Comparison of ENCODE assay signal across 18 cellular contexts in the genomic region with DNA sequence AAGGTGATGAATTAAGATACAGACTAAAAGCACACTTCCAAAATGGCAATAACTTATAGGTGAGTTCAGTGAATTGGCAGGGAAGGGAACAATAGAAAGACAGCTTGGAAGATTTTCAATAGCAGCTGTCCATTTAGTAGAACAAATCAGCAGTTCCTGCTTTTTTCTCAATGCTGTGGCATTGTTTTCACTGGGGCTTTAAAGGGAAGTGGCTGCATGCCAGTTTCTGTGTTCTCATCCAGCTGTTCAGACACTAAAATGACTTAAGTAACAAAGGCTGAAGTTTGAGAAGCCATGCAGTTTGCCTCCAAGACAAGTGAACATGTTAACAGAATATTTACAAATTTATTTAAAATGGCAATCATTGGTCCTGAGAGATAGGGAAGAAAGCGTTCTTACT.
A peak's percentile ranks its signal among the peaks of the same experiment; 100 is the strongest.
DNase-seq lines count a peak whose midpoint lies in the region; ATAC-seq and TF ChIP-seq lines count a peak whose summit lies in the region.
"Had no signal": no experiment of that assay in that cellular context is flagged by ENCODE, and none has a peak within 500 bp of the region (broad histone marks: within the 10 kb centered on the region; RNA-seq: fewer than 3 reads in every experiment).

No MANE protein-coding gene starts in this region.

- H3K4me1 ChIP-seq in breast epithelium (no peaks in the 10 kb centered on the region), hepatocyte (ENCODE audit: insufficient read depth) (no peaks in the 10 kb centered on the region)
- H3K4me1 ChIP-seq: BE2C, sigmoid colon, suprapubic skin had no signal

- DNase-seq in MCF 10A (ENCODE audit: unreplicated experiment): peak; percentile 9
- DNase-seq in breast epithelium (ENCODE audit: low spot score in 2 of 2): no peak
- DNase-seq in NCI-H345 (lab: John Stamatoyannopoulos, UW): peak; percentile 71
- peak; percentile 39 for DNase-seq in hepatocyte (ENCODE audit: low spot score)
- no peak for DNase-seq in cardiac septum (ENCODE audit: low spot score)
- DNase-seq in left ventricle myocardium superior: no peak
- DNase-seq: amniotic stem cell; BE2C; effector CD8-positive, alpha-beta T cell; NCI-H510A treated with DMSO at 0.1 percent for 48 hours; sigmoid colon; stimulated activated CD4-positive, alpha-beta T cell treated with anti-CD3 and anti-CD28 coated beads, Interleukin-2, amount 100 ng/mL, for 48 hours; T-helper 1 cell had no signal

- ATAC-seq in HG02970 (IDR thresholded peaks at IDR 0.05; ENCODE audit: low FRiP score, unreplicated experiment) (no peak), left ventricle myocardium superior (no peak)
- ATAC-seq: activated T-helper 17 cell treated with anti-CD3 and anti-CD28 coated beads, Interleukin-2, amount 50 U/mL, for 72 hours; Right ventricle myocardium inferior had no signal

- H3K9me3 Mint-ChIP-seq in MCF 10A (ENCODE audit: unreplicated experiment): no peaks in the 10 kb centered on the region
- H3K9me3 Mint-ChIP-seq: activated T-helper 17 cell treated with anti-CD3 and anti-CD28 coated beads, Interleukin-2, amount 50 U/mL, for 72 hours had no signal

- H3K9me2 ChIP-seq in hepatocyte (replicated peaks; ENCODE audit: insufficient read depth): no peaks in the 10 kb centered on the region

- intact Hi-C loops in MCF 10A (cut with micrococcal nuclease): no loop called here
- intact Hi-C loops in breast epithelium (cut with DNase I; ENCODE audit: low total_unique reads): no loop called here
- intact Hi-C loops in cardiac septum (cut with DNase I): no loop called here
- intact Hi-C loops in left ventricle myocardium superior (cut with micrococcal nuclease): no loop called here

- TF ChIP-seq CTCF in MCF 10A (IDR thresholded peaks at IDR 0.05; ENCODE audit: unreplicated experiment) (no peak), breast epithelium (IDR thresholded peaks at IDR 0.05) (no peak), hepatocyte (IDR thresholded peaks at IDR 0.05; ENCODE audit: poor library complexity) (no peak)

- no peaks in the 10 kb centered on the region for H3K27me3 Mint-ChIP-seq in MCF 10A (ENCODE audit: insufficient read depth, unreplicated experiment)
- H3K27me3 Mint-ChIP-seq: activated T-helper 17 cell treated with anti-CD3 and anti-CD28 coated beads, Interleukin-2, amount 50 U/mL, for 72 hours; central memory CD8-positive, alpha-beta T cell had no signal

- H4K20me1 ChIP-seq in hepatocyte (ENCODE audit: insufficient read depth, poor library complexity, severe bottlenecking): no peaks in the 10 kb centered on the region

- H3K27me3 ChIP-seq in breast epithelium (peaks cover 0 to 2% of the 10 kb centered on the region in 2 donors), hepatocyte (no peaks in the 10 kb centered on the region)
- H3K27me3 ChIP-seq: BE2C, sigmoid colon, suprapubic skin had no signal

- POLR2A ChIA-PET in MCF 10A (lab: Yijun Ruan, JAX): no interaction called here

- no peak overlapping the region for H2AFZ ChIP-seq in hepatocyte

- no peaks in the 10 kb centered on the region for H3K36me3 Mint-ChIP-seq in MCF 10A (ENCODE audit: insufficient read depth, unreplicated experiment)

- H3K4me3 Mint-ChIP-seq in MCF 10A (ENCODE audit: unreplicated experiment): no peak overlapping the region
- H3K4me3 Mint-ChIP-seq: activated T-helper 17 cell treated with anti-CD3 and anti-CD28 coated beads, Interleukin-2, amount 50 U/mL, for 72 hours; central memory CD8-positive, alpha-beta T cell had no signal

- H3K36me3 ChIP-seq in breast epithelium (no peaks in the 10 kb centered on the region), hepatocyte (replicated peaks; ENCODE audit: insufficient read depth, low read depth) (no peaks in the 10 kb centered on the region)
- H3K36me3 ChIP-seq: BE2C, sigmoid colon, suprapubic skin had no signal

- no peak for TF ChIP-seq POLR2A in breast epithelium (IDR thresholded peaks at IDR 0.05)

- H3K4me3 ChIP-seq in breast epithelium (no peak overlapping the region), hepatocyte (no peak overlapping the region)
- H3K4me3 ChIP-seq: sigmoid colon, suprapubic skin had no signal

- H3K27ac ChIP-seq in breast epithelium (no peak overlapping the region), hepatocyte (no peak overlapping the region)
- H3K27ac ChIP-seq: sigmoid colon, suprapubic skin had no signal

- H3K4me1 Mint-ChIP-seq in MCF 10A (ENCODE audit: insufficient read depth, unreplicated experiment): no peaks in the 10 kb centered on the region
- H3K4me1 Mint-ChIP-seq: activated T-helper 17 cell treated with anti-CD3 and anti-CD28 coated beads, Interleukin-2, amount 50 U/mL, for 72 hours; central memory CD8-positive, alpha-beta T cell had no signal

- H3K9me3 ChIP-seq in breast epithelium: no peaks in the 10 kb centered on the region
- H3K9me3 ChIP-seq in hepatocyte (ENCODE audit: low read depth): no peaks in the 10 kb centered on the region
- H3K9me3 ChIP-seq: BE2C, sigmoid colon, suprapubic skin had no signal

- no peak overlapping the region for H3K4me2 ChIP-seq in hepatocyte

- BruUV-seq in MCF 10A (replicated peaks; lab: Mats Ljungman, UMichigan): no TSS peak

- 65% methylated on average over 1 of the region's 1 CpG for WGBS in hepatocyte (ENCODE audit: low lambda C conversion rate, missing lambda C conversion rate)

- CTCF ChIA-PET in MCF 10A (lab: Yijun Ruan, JAX): interaction anchor here (0.6 to 0.7 kb wide), 2 partner anchors 30 to 408 kb away, joined by 3 to 4 read pairs; no protein-coding TSS in a partner anchor

- no peak overlapping the region for H3K27ac Mint-ChIP-seq in MCF 10A (ENCODE audit: low read depth, unreplicated experiment)
- H3K27ac Mint-ChIP-seq: activated T-helper 17 cell treated with anti-CD3 and anti-CD28 coated beads, Interleukin-2, amount 50 U/mL, for 72 hours had no signal

- H3K79me2 ChIP-seq in hepatocyte: no peaks in the 10 kb centered on the region

Comparison
In these comparisons a context has a peak if more than half of its experiments do, and no peak if none do; other contexts are left out.
1. DNase-seq: peak in MCF 10A (single experiment), NCI-H345 (single experiment) and hepatocyte (single experiment); none in breast epithelium (0 of 2), cardiac septum (single experiment) and left ventricle myocardium superior (single experiment).